ENCODE assay signal across 19 cellular contexts in genomic region chr10:77393821-77394501, GRCh38.
DNase-seq lines count a peak whose midpoint lies in the region; ATAC-seq and TF ChIP-seq lines count a peak whose summit lies in the region.
"Had no signal": no experiment of that assay in that cellular context is flagged by ENCODE, and none has a peak within 500 bp of the region (broad histone marks: within the 10 kb centered on the region; RNA-seq: fewer than 3 reads in every experiment).

No MANE protein-coding gene starts in this region.

- H3K9ac ChIP-seq in mesenchymal stem cell (ENCODE audit: low read length) (no peak overlapping the region), Karpas-422 (ENCODE audit: low read length) (no peak overlapping the region)

- H3K4ac ChIP-seq in mesenchymal stem cell (ENCODE audit: low read depth in 1 of 2, low read length in 2 of 2) = peak overlapping the region; percentile 75 to 84

- H2BK5ac ChIP-seq in mesenchymal stem cell (ENCODE audit: low read depth, low read length, poor library complexity, severe bottlenecking) = no peak overlapping the region

- H2BK12ac ChIP-seq in mesenchymal stem cell (ENCODE audit: low read length in 2 of 2) = peak overlapping the region; percentile 85 to 97

- H3K23ac ChIP-seq in mesenchymal stem cell (ENCODE audit: low read length in 2 of 2) = peak overlapping the region in 1 of 2 experiments; percentile 65

- H3K27me3 ChIP-seq in mesenchymal stem cell (ENCODE audit: control insufficient read depth in 1 of 2, insufficient read depth in 1 of 2, low read length in 2 of 2) (no peaks in the 10 kb centered on the region), thoracic aorta (replicated peaks; ENCODE audit: insufficient read depth) (no peaks in the 10 kb centered on the region), Karpas-422 (ENCODE audit: low read length) (no peaks in the 10 kb centered on the region)

- peak overlapping the region; percentile 8 for H3K27ac ChIP-seq in angular gyrus (ENCODE audit: low read depth, low read length)
- no peak overlapping the region for H3K27ac ChIP-seq in mesenchymal stem cell (ENCODE audit: low read length, poor library complexity, severe bottlenecking)
- peak overlapping the region; percentile 75 to 78 for H3K27ac ChIP-seq in thoracic aorta
- no peak overlapping the region for H3K27ac ChIP-seq in Karpas-422 (ENCODE audit: low read length)
- H3K27ac ChIP-seq: left lung had no signal

- H2AFZ ChIP-seq in mesenchymal stem cell (ENCODE audit: low read depth, low read length) (no peak overlapping the region), Karpas-422 (ENCODE audit: low read length) (no peak overlapping the region)

- H3K79me1 ChIP-seq in mesenchymal stem cell (replicated peaks; ENCODE audit: low read length, poor library complexity, severe bottlenecking) = peaks cover 8% of the 10 kb centered on the region

- ATAC-seq in thoracic aorta (ENCODE audit: insufficient number of reproducible peaks, low FRiP score, low read depth) = no peak
- ATAC-seq: HepG2, left lung, natural killer cell, right cardiac atrium, Right ventricle myocardium inferior had no signal

- H3K4me3 ChIP-seq in mesenchymal stem cell (ENCODE audit: insufficient read depth in 1 of 2, low read depth in 1 of 2, low read length in 2 of 2) (no peak overlapping the region), thoracic aorta (no peak overlapping the region), Karpas-422 (ENCODE audit: low read length) (no peak overlapping the region)
- H3K4me3 ChIP-seq: left lung had no signal

- 95% methylated on average over 9 of the region's 9 CpGs for WGBS in mesenchymal stem cell

- H4K20me1 ChIP-seq in Karpas-422 (ENCODE audit: insufficient read depth, low read depth, low read length) = peaks cover 10% of the 10 kb centered on the region

- H3K14ac ChIP-seq in mesenchymal stem cell (ENCODE audit: low read length in 2 of 2) = peak overlapping the region in 1 of 2 experiments; percentile 88

- H2AK5ac ChIP-seq in mesenchymal stem cell (ENCODE audit: low read length, severe bottlenecking) = peak overlapping the region; percentile 79

- H4K8ac ChIP-seq in mesenchymal stem cell (ENCODE audit: low read length) = peak overlapping the region; percentile 75

- TF ChIP-seq CTCF in thoracic aorta (IDR thresholded peaks at IDR 0.05) = no peak

- H3K18ac ChIP-seq in mesenchymal stem cell (ENCODE audit: low read depth in 1 of 2, low read length in 2 of 2) = peak overlapping the region; percentile 16 to 18

- H3K9me3 ChIP-seq in mesenchymal stem cell (ENCODE audit: control insufficient read depth, low read length) (no peaks in the 10 kb centered on the region), thoracic aorta (no peaks in the 10 kb centered on the region), Karpas-422 (ENCODE audit: low read length) (no peaks in the 10 kb centered on the region)
- H3K9me3 ChIP-seq: left lung had no signal

- H4K91ac ChIP-seq in mesenchymal stem cell (ENCODE audit: low read length) = peak overlapping the region; percentile 44

- H2BK15ac ChIP-seq in mesenchymal stem cell (ENCODE audit: low read depth, poor library complexity, severe bottlenecking) = peak overlapping the region; percentile 29

- H3K79me2 ChIP-seq in Karpas-422 (ENCODE audit: low read length) = no peaks in the 10 kb centered on the region

- no peak overlapping the region for H3K4me2 ChIP-seq in mesenchymal stem cell (ENCODE audit: low read length, poor library complexity, severe bottlenecking)
- no peak overlapping the region for H3K4me2 ChIP-seq in Karpas-422 (ENCODE audit: low read depth, low read length, poor library complexity, severe bottlenecking)

- DNase-seq in NCI-H2196 (lab: John Stamatoyannopoulos, UW; ENCODE audit: unreplicated experiment) = peak; percentile 2
- DNase-seq in NCI-H2196 treated with DMSO at 0.1 percent for 48 hours (lab: John Stamatoyannopoulos, UW; ENCODE audit: unreplicated experiment) = no peak
- no peak for DNase-seq in mesenchymal stem cell
- no peak for DNase-seq in thoracic aorta (ENCODE audit: low spot score)
- DNase-seq in Kasumi-1 (lab: John Stamatoyannopoulos, UW) = no peak
- no peak for DNase-seq in globus pallidus (ENCODE audit: low spot score)
- no peak for DNase-seq in Karpas-422
- DNase-seq: activated CD4-positive, alpha-beta T cell treated with anti-CD3 and anti-CD28 coated beads for 48 hours; DMS153; hippocampal formation; left lung; natural killer cell; NCI-H1105; right cardiac atrium; stimulated activated CD4-positive, alpha-beta T cell treated with anti-CD3 and anti-CD28 coated beads, Interleukin-2, amount 100 ng/mL, for 48 hours; T-helper 9 cell had no signal

- no peaks in the 10 kb centered on the region for H3K9me2 ChIP-seq in Karpas-422 (replicated peaks; ENCODE audit: insufficient read depth, low read length)

- H3K4me1 ChIP-seq in mesenchymal stem cell (ENCODE audit: control insufficient read depth, insufficient read depth, low read depth, low read length) (peaks cover 23% of the 10 kb centered on the region), thoracic aorta (ENCODE audit: control insufficient read depth in 1 of 2, low read depth in 2 of 2) (peaks cover 42 to 70% of the 10 kb centered on the region in 2 donors), Karpas-422 (ENCODE audit: low read length) (peaks cover 18% of the 10 kb centered on the region)
- H3K4me1 ChIP-seq: left lung had no signal

- H2BK120ac ChIP-seq in mesenchymal stem cell (ENCODE audit: low read depth, low read length) = peak overlapping the region; percentile 21

- H3K36me3 ChIP-seq in mesenchymal stem cell (ENCODE audit: control insufficient read depth in 1 of 2, insufficient read depth in 2 of 2, low read depth in 1 of 2, low read length in 2 of 2) (no peaks in the 10 kb centered on the region), thoracic aorta (no peaks in the 10 kb centered on the region), Karpas-422 (ENCODE audit: insufficient read depth, low read length) (no peaks in the 10 kb centered on the region)
- H3K36me3 ChIP-seq: left lung had no signal

Comparison
In these comparisons a context has a peak if more than half of its experiments do, and no peak if none do; other contexts are left out.
1. H3K27ac ChIP-seq: peak in angular gyrus (single experiment) and thoracic aorta (2 of 2); none in mesenchymal stem cell (single experiment) and Karpas-422 (single experiment).